ENCODE assay signal across 9 cellular contexts in the genomic region with DNA sequence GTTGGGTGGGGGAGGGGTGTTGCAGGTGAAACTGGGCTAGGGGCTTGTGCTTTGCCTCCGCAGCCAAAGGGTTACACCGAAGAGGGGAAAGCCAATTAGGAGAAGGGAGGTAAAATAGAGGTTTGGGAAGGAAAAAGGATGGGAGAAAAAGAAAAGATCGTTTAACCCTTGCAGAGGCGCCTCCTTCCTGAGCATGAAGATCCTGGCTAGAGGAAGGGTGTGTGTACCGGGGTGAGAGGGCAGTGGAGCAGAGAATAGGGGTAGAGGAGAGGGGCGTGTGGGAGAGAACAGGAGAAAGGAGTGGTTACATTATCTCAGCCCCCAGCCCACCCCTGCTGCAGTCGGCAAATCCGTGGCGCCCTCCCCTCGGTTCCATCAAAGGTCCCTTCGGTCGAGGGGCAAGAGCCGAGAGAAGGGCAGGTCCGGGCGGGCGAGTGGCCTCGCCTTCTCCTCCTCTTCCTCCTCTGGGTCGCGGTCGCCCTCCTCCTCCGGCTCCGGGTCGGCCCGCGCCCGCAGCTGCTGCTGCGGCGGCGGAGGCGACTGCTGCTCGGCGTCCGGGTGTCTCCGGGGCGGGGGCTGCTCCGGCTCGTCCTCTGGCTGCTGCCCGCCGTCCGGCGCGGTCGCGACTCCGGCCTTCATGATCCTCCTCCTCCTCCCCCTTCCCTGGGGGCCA. TPM values are rescaled to one million over a fixed set of nuclear protein-coding genes. Genes with fewer than 3 reads are reported as not detected.
A peak's percentile ranks its signal among the peaks of the same experiment; 100 is the strongest.
DNase-seq lines count a peak whose midpoint lies in the region; ATAC-seq and TF ChIP-seq lines count a peak whose summit lies in the region.
"Had no signal": no experiment of that assay in that cellular context is flagged by ENCODE, and none has a peak within 500 bp of the region (broad histone marks: within the 10 kb centered on the region; RNA-seq: fewer than 3 reads in every experiment).

No MANE protein-coding gene starts in this region.

- POLR2A ChIA-PET in PC-3 (lab: Charles Lee; ENCODE audit: unreplicated experiment) = no interaction called here

- H3K9ac ChIP-seq in PC-3 (ENCODE audit: low read length) (no peak overlapping the region), parathyroid adenoma (peak overlapping the region; percentile 11)

- DNase-seq in GM03348 (ENCODE audit: low spot score) (peak; percentile 64), PC-3 (no peak), fibroblast of mammary gland (ENCODE audit: low read depth) (no peak), GDM1 (lab: John Stamatoyannopoulos, UW) (no peak)
- DNase-seq in stimulated activated CD4-positive, alpha-beta T cell treated with anti-CD3 and anti-CD28 coated beads, Interleukin-12 subunit alpha, Interleukin-12 subunit beta, amount 100 ng/mL, for 4 hours = no peak
- no peak for DNase-seq in NK-92 treated with Interleukin-12 subunit alpha and Interleukin-12 subunit beta, amount 100 ng/mL, for 24 hours (lab: John Stamatoyannopoulos, UW)
- DNase-seq: T-helper 9 cell had no signal

- ATAC-seq in PC-3 = no peak

- CTCF ChIA-PET in PC-3 (lab: Charles Lee) = no interaction called here

- H3K4me3 ChIP-seq in PC-3 (ENCODE audit: low read length) (peak overlapping the region; percentile 67; the same call in 1 of the 2 replicates), fibroblast of mammary gland (ENCODE audit: control insufficient read depth, low read depth, low read length) (peak overlapping the region; percentile 59), parathyroid adenoma (ENCODE audit: low read depth, low read length) (no peak overlapping the region)

- no peak overlapping the region for H3K27ac ChIP-seq in PC-3 (ENCODE audit: low read length)
- H3K27ac ChIP-seq in parathyroid adenoma = no peak overlapping the region

- H3K4me1 ChIP-seq in PC-3 (ENCODE audit: insufficient read depth, low read length) = peaks cover 25% of the 10 kb centered on the region
- peaks cover 16% of the 10 kb centered on the region for H3K4me1 ChIP-seq in parathyroid adenoma

- peaks cover 5% of the 10 kb centered on the region for H3F3A ChIP-seq in PC-3 (ENCODE audit: low read length, unreplicated experiment)

- TF ChIP-seq CTCF in PC-3 (conservative IDR thresholded peaks at IDR 0.05; ENCODE audit: low read depth, low read length) (no peak), fibroblast of mammary gland (conservative IDR thresholded peaks at IDR 0.05; ENCODE audit: control insufficient read depth, insufficient read depth, low read depth, low read length) (no peak), parathyroid adenoma (IDR thresholded peaks at IDR 0.05) (no peak)

- H3K27me3 ChIP-seq in PC-3 (ENCODE audit: low read length) (no peaks in the 10 kb centered on the region), parathyroid adenoma (ENCODE audit: control insufficient read depth, insufficient read depth, low read length) (no peaks in the 10 kb centered on the region)

- H3K9me3 ChIP-seq in PC-3 (ENCODE audit: low read length) = no peaks in the 10 kb centered on the region
- no peaks in the 10 kb centered on the region for H3K9me3 ChIP-seq in parathyroid adenoma (ENCODE audit: control insufficient read depth, low read length)

- H3K4me2 ChIP-seq in PC-3 (ENCODE audit: low read length) (peak overlapping the region; percentile 90), parathyroid adenoma (ENCODE audit: low read length) (no peak overlapping the region)

- no peaks in the 10 kb centered on the region for H4K20me1 ChIP-seq in PC-3 (ENCODE audit: low read length)

- H3K36me3 ChIP-seq in PC-3 (ENCODE audit: low read depth, low read length) (no peaks in the 10 kb centered on the region), parathyroid adenoma (ENCODE audit: control insufficient read depth, insufficient read depth, low read length) (no peaks in the 10 kb centered on the region)

- H2AFZ ChIP-seq in PC-3 (ENCODE audit: low read length) (no peak overlapping the region), parathyroid adenoma (peak overlapping the region; percentile 94)

- H3K79me2 ChIP-seq in PC-3 (ENCODE audit: low read length) (no peaks in the 10 kb centered on the region), parathyroid adenoma (no peaks in the 10 kb centered on the region)

- no peaks in the 10 kb centered on the region for H3K9me2 ChIP-seq in PC-3 (replicated peaks; ENCODE audit: low read length)

- intact Hi-C loops in PC-3 (cut with micrococcal nuclease) = loop anchor here (5.0 to 10.0 kb wide), 2 partner anchors 54 to 126 kb away; no protein-coding TSS in a partner anchor

- no TSS peak for BruUV-seq in PC-3 (replicated peaks; lab: Mats Ljungman, UMichigan)

RNA-seq across cellular contexts. Expression of gene MARCHF4, which starts 1.2 kb away (rescaled TPM):
- total RNA-seq in PC-3 (2014; rRNA removed) = 1.9 and 3.7 TPM in 2 replicates
- total RNA-seq: skeletal muscle tissue had no signal

RNA-seq across cellular contexts. Expression of gene SMARCAL1, which starts 41.2 kb away (rescaled TPM):
- 8.3 and 17.2 TPM in 2 replicates for total RNA-seq in PC-3 (2014; rRNA removed)
